ENCODE assay signal across 8 cellular contexts in genomic region chr17:62704381-62704971, GRCh38.
DNase-seq lines count a peak whose midpoint lies in the region; ATAC-seq and TF ChIP-seq lines count a peak whose summit lies in the region.

No MANE protein-coding gene starts in this region.

- H3K27ac Mint-ChIP-seq in activated naive CD4-positive, alpha-beta T cell treated with anti-CD3 and anti-CD28 coated beads, Interleukin-2, amount 50 U/mL, for 24 hours: no peak overlapping the region
- H3K27ac Mint-ChIP-seq in naive thymus-derived CD4-positive, alpha-beta T cell: peak overlapping the region in 1 of 9 donors; percentile 31

- H3K4me1 ChIP-seq in naive thymus-derived CD4-positive, alpha-beta T cell (ENCODE audit: control insufficient read depth in 2 of 2, insufficient read depth in 2 of 2, low read length in 2 of 2): peaks cover 5 to 9% of the 10 kb centered on the region in 2 donors

- peaks cover 5% of the 10 kb centered on the region for H3K27me3 Mint-ChIP-seq in activated naive CD4-positive, alpha-beta T cell treated with anti-CD3 and anti-CD28 coated beads, Interleukin-2, amount 50 U/mL, for 24 hours
- peaks cover 0 to 38% (median 6%) of the 10 kb centered on the region in 5 donors for H3K27me3 Mint-ChIP-seq in naive thymus-derived CD4-positive, alpha-beta T cell

- in situ Hi-C loops in SK-MEL-5 (cut with HindIII; ENCODE audit: low pct_unique_long_range_greater_than_20kb, low sequenced_read_pairs): no loop called here

- H3K9me3 ChIP-seq in naive thymus-derived CD4-positive, alpha-beta T cell (ENCODE audit: control insufficient read depth in 2 of 3, low read length in 3 of 3): no peaks in the 10 kb centered on the region

- no peaks in the 10 kb centered on the region for H3K36me3 ChIP-seq in naive thymus-derived CD4-positive, alpha-beta T cell (ENCODE audit: control insufficient read depth in 2 of 3, insufficient read depth in 3 of 3, low read length in 3 of 3)

- no peak for TF ChIP-seq CTCF in epithelial cell of proximal tubule (conservative IDR thresholded peaks at IDR 0.05; ENCODE audit: low read depth, low read length)
- TF ChIP-seq CTCF in GM20000 (IDR thresholded peaks at IDR 0.05; ENCODE audit: extremely low read depth, missing control alignments): no peak

- DNase-seq in activated naive CD4-positive, alpha-beta T cell treated with Interleukin-2 at 50 U/mL for 16 hours: no peak
- peak; percentile 51 for DNase-seq in SK-MEL-5 (ENCODE audit: low read depth, low spot score)
- no peak for DNase-seq in epithelial cell of proximal tubule (ENCODE audit: low read depth)
- no peak for DNase-seq in naive thymus-derived CD4-positive, alpha-beta T cell
- DNase-seq in GM20000 (ENCODE audit: low spot score): no peak
- no peak for DNase-seq in D341Med (ENCODE audit: low spot score)

- H3K27ac ChIP-seq in naive thymus-derived CD4-positive, alpha-beta T cell (ENCODE audit: low read depth, low read length): no peak overlapping the region

- intact Hi-C loops in naive thymus-derived CD4-positive, alpha-beta T cell (cut with micrococcal nuclease): loop anchor here (1.0 to 5.0 kb wide), 3 partner anchors 20 to 918 kb away; partner anchors contain the start of gene MAP3K3 (in 1 of the 2)

- CTCF ChIA-PET in naive thymus-derived CD4-positive, alpha-beta T cell (lab: Charles Lee): interaction anchor here (1.0 to 2.5 kb wide), 2 partner anchors 20 to 702 kb away, joined by 4 to 6 read pairs; no protein-coding TSS in a partner anchor

- no peaks in the 10 kb centered on the region for H3K9me3 Mint-ChIP-seq in activated naive CD4-positive, alpha-beta T cell treated with anti-CD3 and anti-CD28 coated beads, Interleukin-2, amount 50 U/mL, for 24 hours
- no peaks in the 10 kb centered on the region for H3K9me3 Mint-ChIP-seq in naive thymus-derived CD4-positive, alpha-beta T cell

- POLR2A ChIA-PET in naive thymus-derived CD4-positive, alpha-beta T cell (lab: Charles Lee): no interaction called here

- H3K27me3 ChIP-seq in naive thymus-derived CD4-positive, alpha-beta T cell (ENCODE audit: control insufficient read depth in 2 of 2, insufficient read depth in 2 of 2, low read length in 2 of 2): no peaks in the 10 kb centered on the region

- H3K4me3 Mint-ChIP-seq in activated naive CD4-positive, alpha-beta T cell treated with anti-CD3 and anti-CD28 coated beads, Interleukin-2, amount 50 U/mL, for 24 hours: peak overlapping the region; percentile 74
- H3K4me3 Mint-ChIP-seq in naive thymus-derived CD4-positive, alpha-beta T cell: peak overlapping the region in 9 of 10 donors; percentile 67 to 83 (median 77)

- ATAC-seq in naive thymus-derived CD4-positive, alpha-beta T cell: no peak
- no peak for ATAC-seq in GM21381 (IDR thresholded peaks at IDR 0.05; ENCODE audit: unreplicated experiment)

- no peaks in the 10 kb centered on the region for H3K36me3 Mint-ChIP-seq in activated naive CD4-positive, alpha-beta T cell treated with anti-CD3 and anti-CD28 coated beads, Interleukin-2, amount 50 U/mL, for 24 hours
- no peaks in the 10 kb centered on the region for H3K36me3 Mint-ChIP-seq in naive thymus-derived CD4-positive, alpha-beta T cell

- peak overlapping the region; percentile 64 for H3K4me3 ChIP-seq in epithelial cell of proximal tubule (ENCODE audit: low read depth, low read length)
- H3K4me3 ChIP-seq in naive thymus-derived CD4-positive, alpha-beta T cell (ENCODE audit: low read length): peak overlapping the region; percentile 43

- H3K4me1 Mint-ChIP-seq in activated naive CD4-positive, alpha-beta T cell treated with anti-CD3 and anti-CD28 coated beads, Interleukin-2, amount 50 U/mL, for 24 hours: peaks cover 4% of the 10 kb centered on the region
- peaks cover 0 to 7% (median 4%) of the 10 kb centered on the region in 7 donors for H3K4me1 Mint-ChIP-seq in naive thymus-derived CD4-positive, alpha-beta T cell
